Comparison of ENCODE assay signal across 11 cellular contexts in genomic region chr12:123907726-123908476, GRCh38.
DNase-seq lines count a peak whose midpoint lies in the region; ATAC-seq and TF ChIP-seq lines count a peak whose summit lies in the region.
"Had no signal": no experiment of that assay in that cellular context is flagged by ENCODE, and none has a peak within 500 bp of the region (broad histone marks: within the 10 kb centered on the region; RNA-seq: fewer than 3 reads in every experiment).

No MANE protein-coding gene starts in this region.

- H4K91ac ChIP-seq in neuronal stem cell (ENCODE audit: low read depth, low read length, poor library complexity): no peak overlapping the region

- H2BK5ac ChIP-seq in neuronal stem cell (ENCODE audit: low read length): no peak overlapping the region

- H3K4me1 ChIP-seq in NT2/D1 (ENCODE audit: insufficient read depth, insufficient read length) (peaks cover 8% of the 10 kb centered on the region), neuronal stem cell (ENCODE audit: control insufficient read depth in 2 of 2, insufficient read depth in 1 of 2, low read depth in 1 of 2, low read length in 2 of 2) (peaks cover 8 to 9% of the 10 kb centered on the region in 2 donors)

- H3K4me2 ChIP-seq in neuronal stem cell (ENCODE audit: insufficient read depth, low read length, poor library complexity, severe bottlenecking): no peak overlapping the region

- H3K4ac ChIP-seq in neuronal stem cell (ENCODE audit: low read length): no peak overlapping the region

- peak overlapping the region; percentile 88 for H2AFZ ChIP-seq in neuronal stem cell (ENCODE audit: low read length)

- ATAC-seq in GM19351 (IDR thresholded peaks at IDR 0.05; ENCODE audit: unreplicated experiment): no peak
- ATAC-seq in GM18519 (IDR thresholded peaks at IDR 0.05; ENCODE audit: low FRiP score, unreplicated experiment): no peak
- ATAC-seq: activated CD8-positive, alpha-beta T cell treated with anti-CD3 and anti-CD28 coated beads for 36 hours; T-cell had no signal

- H3K9me3 ChIP-seq in NT2/D1 (ENCODE audit: insufficient read depth, low read length): no peaks in the 10 kb centered on the region
- no peaks in the 10 kb centered on the region for H3K9me3 ChIP-seq in neuronal stem cell (replicated peaks in 1 of 2; ENCODE audit: control insufficient read depth in 2 of 2, insufficient read depth in 1 of 2, low read depth in 1 of 2, low read length in 2 of 2)

- peak overlapping the region; percentile 52 for H3K9ac ChIP-seq in NT2/D1 (ENCODE audit: insufficient read length, low read depth)
- no peak overlapping the region for H3K9ac ChIP-seq in neuronal stem cell (ENCODE audit: low read depth, low read length, poor library complexity)

- H3K27me3 ChIP-seq in NT2/D1 (ENCODE audit: insufficient read depth, insufficient read length): peaks cover 5% of the 10 kb centered on the region
- H3K27me3 ChIP-seq in neuronal stem cell (ENCODE audit: control insufficient read depth in 3 of 3, insufficient read depth in 3 of 3, low read depth in 1 of 3, low read length in 3 of 3): no peaks in the 10 kb centered on the region

- H2BK120ac ChIP-seq in neuronal stem cell (ENCODE audit: low read depth, low read length): no peak overlapping the region

- H2BK15ac ChIP-seq in neuronal stem cell (ENCODE audit: low read length): no peak overlapping the region

- no peaks in the 10 kb centered on the region for H3K79me1 ChIP-seq in neuronal stem cell (ENCODE audit: low read depth, low read length)

- H3K36me3 ChIP-seq in NT2/D1 (ENCODE audit: insufficient read depth, insufficient read length, low read length) (no peaks in the 10 kb centered on the region), neuronal stem cell (replicated peaks in 1 of 2; ENCODE audit: control insufficient read depth in 2 of 2, insufficient read depth in 2 of 2, low read length in 2 of 2) (no peaks in the 10 kb centered on the region)

- no peak overlapping the region for H2BK12ac ChIP-seq in neuronal stem cell (ENCODE audit: low read length)

- TF ChIP-seq CTCF in fibroblast of the aortic adventitia (IDR thresholded peaks at IDR 0.05; ENCODE audit: insufficient read depth, low read length): no peak
- no peak for TF ChIP-seq CTCF in GM13976 (IDR thresholded peaks at IDR 0.05; ENCODE audit: borderline replicate concordance, control extremely low read depth, extremely low read depth, insufficient read depth, missing control alignments)

- peak overlapping the region; percentile 20 for H3K18ac ChIP-seq in neuronal stem cell (ENCODE audit: low read length)

- H3K4me3 ChIP-seq in NT2/D1 (ENCODE audit: insufficient read length, low read depth) (no peak overlapping the region), fibroblast of the aortic adventitia (ENCODE audit: low read depth, low read length) (peak overlapping the region; percentile 28), neuronal stem cell (ENCODE audit: low read length in 2 of 2) (no peak overlapping the region)

- in situ Hi-C loops in GM13976 (cut with MboI; ENCODE audit: low sequenced_read_pairs, unreplicated experiment): no loop called here

- peak; percentile 29 for DNase-seq in DMS79 treated with DMSO at 0.1 percent for 48 hours (lab: John Stamatoyannopoulos, UW)
- no peak for DNase-seq in NT2/D1 (ENCODE audit: low read depth, low spot score)
- peak; percentile 52 for DNase-seq in fibroblast of the aortic adventitia (ENCODE audit: low read depth)
- DNase-seq in neuronal stem cell (ENCODE audit: low spot score): no peak
- DNase-seq in GM13976 (ENCODE audit: low spot score): no peak
- no peak for DNase-seq in NOMO-1 treated with DMSO at 0.1 percent for 48 hours (lab: John Stamatoyannopoulos, UW; ENCODE audit: unreplicated experiment)
- DNase-seq: activated CD8-positive, alpha-beta T cell treated with anti-CD3 and anti-CD28 coated beads for 36 hours; activated naive CD8-positive, alpha-beta T cell treated with anti-CD3 and anti-CD28 coated beads, Interleukin-2, amount 10 ng/mL, durations not matched to agents 7 days and 5 days; T-cell had no signal

- H3K14ac ChIP-seq in neuronal stem cell (ENCODE audit: low read length): no peak overlapping the region

- H4K8ac ChIP-seq in neuronal stem cell (ENCODE audit: low read depth, low read length): no peak overlapping the region

- H3K27ac ChIP-seq in neuronal stem cell (replicated peaks; ENCODE audit: low read length): peak overlapping the region; percentile 13

- WGBS in neuronal stem cell (ENCODE audit: extremely low coverage in 2 of 2, insufficient read length in 2 of 2, insufficient replicate concordance in 1 of 2), 2 donors: no CpG with 5 or more reads among the region's 12 CpGs

- H3K23ac ChIP-seq in neuronal stem cell (ENCODE audit: low read depth, low read length, poor library complexity): no peak overlapping the region

- H2AK5ac ChIP-seq in neuronal stem cell (ENCODE audit: low read depth, low read length): no peak overlapping the region

Comparison
In these comparisons a context has a peak if more than half of its experiments do, and no peak if none do; other contexts are left out.
1. DNase-seq: peak in DMS79 treated with DMSO at 0.1 percent for 48 hours (single experiment) and fibroblast of the aortic adventitia (single experiment); none in NT2/D1 (single experiment), neuronal stem cell (single experiment), GM13976 (single experiment) and NOMO-1 treated with DMSO at 0.1 percent for 48 hours (single experiment).